In the genomic region with DNA sequence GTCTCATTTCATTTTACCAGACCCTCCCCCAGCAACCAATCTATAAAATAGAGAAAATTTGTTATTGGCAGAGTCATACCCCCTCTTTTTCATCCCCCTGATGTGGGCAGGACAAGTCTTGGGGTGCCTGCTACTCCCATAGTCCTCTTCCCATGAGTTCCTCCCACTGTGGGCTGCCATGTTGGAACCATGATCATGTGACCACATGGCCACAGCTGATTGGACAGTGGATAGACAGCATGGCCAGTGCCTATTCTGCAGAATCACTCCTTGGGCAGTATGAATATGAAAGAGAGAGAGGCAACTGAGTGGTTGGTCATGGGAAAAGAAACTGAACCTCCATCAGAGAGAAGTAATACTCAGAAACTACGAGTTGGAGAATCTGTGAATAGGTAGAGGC, we compare ENCODE assay signal across 25 cellular contexts.
"Had no signal": no experiment of that assay in that cellular context is flagged by ENCODE, and none has a peak within 500 bp of the region (broad histone marks: within the 10 kb centered on the region; RNA-seq: fewer than 3 reads in every experiment).

No MANE protein-coding gene starts in this region.

- ATAC-seq: activated CD8-positive, alpha-beta memory T cell treated with anti-CD3 and anti-CD28 coated beads, Interleukin-2, amount 10 ng/mL, durations not matched to agents 7 days and 5 days; Panc1; Right ventricle myocardium inferior had no signal

- H3K36me3 Mint-ChIP-seq: activated naive CD8-positive, alpha-beta T cell had no signal

- H3K27me3 ChIP-seq: brain microvascular endothelial cell, cardiac muscle cell had no signal

- H3K4me3 ChIP-seq: cardiac muscle cell, SK-N-MC had no signal

- H3K27me3 Mint-ChIP-seq: activated CD8-positive, alpha-beta memory T cell treated with anti-CD3 and anti-CD28 coated beads, Interleukin-2, amount 10 ng/mL, durations not matched to agents 7 days and 5 days; activated naive CD8-positive, alpha-beta T cell; activated T-cell treated with anti-CD3 and anti-CD28 coated beads, Interleukin-2, amount 50 U/mL, for 24 hours had no signal

- H3K36me3 ChIP-seq: brain microvascular endothelial cell, cardiac muscle cell had no signal

- H3K27ac ChIP-seq: brain microvascular endothelial cell, cardiac muscle cell, SK-N-MC had no signal

- H3K9me3 Mint-ChIP-seq: T-helper 1 cell treated with Interleukin-12 subunit alpha and Interleukin-12 subunit beta and Interleukin-4 antibody, amounts not matched to agents 30 μg/mL and 1 μg/mL, for 36 hours had no signal

- DNase-seq: activated CD4-positive, CD25-positive, alpha-beta regulatory T cell; activated CD8-positive, alpha-beta memory T cell treated with anti-CD3 and anti-CD28 coated beads, Interleukin-2, amount 10 ng/mL, durations not matched to agents 7 days and 5 days; activated effector memory CD4-positive, alpha-beta T cell treated with Interleukin-2 at 50 U/mL for 16 hours; activated naive CD4-positive, alpha-beta T cell; activated T-cell treated with anti-CD3 and anti-CD28 coated beads, Interleukin-2, amount 50 U/mL, for 24 hours; brain microvascular endothelial cell; Kasumi-1; NCI-H1048; NCI-H146; NCI-H187 treated with DMSO at 0.1 percent for 48 hours; NCI-H2081 treated with DMSO at 0.1 percent for 48 hours; NCI-H446; NCI-H524; NCI-H774; OCI-M1; RPMI8226; SW 1271; T1000 had no signal

- H3K27ac Mint-ChIP-seq: activated CD8-positive, alpha-beta memory T cell treated with anti-CD3 and anti-CD28 coated beads, Interleukin-2, amount 10 ng/mL, durations not matched to agents 7 days and 5 days; activated T-cell treated with anti-CD3 and anti-CD28 coated beads, Interleukin-2, amount 50 U/mL, for 24 hours; activated T-helper 1 cell treated with anti-CD3 and anti-CD28 coated beads, Interleukin-12 subunit alpha, Interleukin-12 subunit beta, Interleukin-2, Interleukin-4 antibody, amounts not matched to agents 30 ng/mL and 10 ng/mL and 1 ng/mL, durations not matched to agents 14 hours and 24 hours and 36 hours; T-helper 1 cell treated with Interleukin-12 subunit alpha and Interleukin-12 subunit beta and Interleukin-4 antibody, amounts not matched to agents 30 μg/mL and 1 μg/mL, for 36 hours had no signal

- H3K4me3 Mint-ChIP-seq: activated CD8-positive, alpha-beta memory T cell treated with anti-CD3 and anti-CD28 coated beads, Interleukin-2, amount 10 ng/mL, durations not matched to agents 7 days and 5 days; activated naive CD8-positive, alpha-beta T cell; activated T-cell treated with anti-CD3 and anti-CD28 coated beads, Interleukin-2, amount 50 U/mL, for 24 hours; activated T-helper 1 cell treated with anti-CD3 and anti-CD28 coated beads, Interleukin-12 subunit alpha, Interleukin-12 subunit beta, Interleukin-2, Interleukin-4 antibody, amounts not matched to agents 30 ng/mL and 10 ng/mL and 1 ng/mL, durations not matched to agents 14 hours and 24 hours and 36 hours; T-helper 1 cell treated with Interleukin-12 subunit alpha and Interleukin-12 subunit beta and Interleukin-4 antibody, amounts not matched to agents 30 μg/mL and 1 μg/mL, for 36 hours had no signal
